1 cellular context compared by ENCODE assay signal in genomic region chr6:54204921-54205511, GRCh38.
TF ChIP-seq lines count a peak whose summit lies in the region.

No MANE protein-coding gene starts in this region.

TF ChIP-seq in HepG2, 621 proteins besides CTCF, POLR2A, EP300 and RAD21 (continued from another document and continues in another):
- TF ChIP-seq ZHX1 (CRISPR knock-in tag; IDR thresholded peaks at IDR 0.05; ENCODE audit: low read depth) = no peak
- TF ChIP-seq ZBTB39 (CRISPR knock-in tag; IDR thresholded peaks at IDR 0.05) = no peak
- TF ChIP-seq ZNF343 (CRISPR knock-in tag; IDR thresholded peaks at IDR 0.05) = no peak
- no peak for TF ChIP-seq CERS6 (CRISPR knock-in tag; IDR thresholded peaks at IDR 0.05)
- no peak; the same call in 1 of the 2 replicates for TF ChIP-seq ZSCAN9 (CRISPR knock-in tag; IDR thresholded peaks at IDR 0.05; ENCODE audit: borderline replicate concordance)
- no peak for TF ChIP-seq HOXA5 (CRISPR knock-in tag; IDR thresholded peaks at IDR 0.05)
- TF ChIP-seq RXRA (CRISPR knock-in tag; IDR thresholded peaks at IDR 0.05) = no peak; the same call in 1 of the 2 replicates
- no peak for TF ChIP-seq HBP1 (CRISPR knock-in tag; IDR thresholded peaks at IDR 0.05; ENCODE audit: low read depth)
- TF ChIP-seq ZNF775 (CRISPR knock-in tag; IDR thresholded peaks at IDR 0.05; ENCODE audit: borderline replicate concordance) = no peak
- no peak for TF ChIP-seq ZBTB26 (CRISPR knock-in tag; IDR thresholded peaks at IDR 0.05; ENCODE audit: borderline replicate concordance)
- TF ChIP-seq ZNF512B (CRISPR knock-in tag; IDR thresholded peaks at IDR 0.05; ENCODE audit: borderline replicate concordance) = no peak
- no peak for TF ChIP-seq GATAD1 (CRISPR knock-in tag; IDR thresholded peaks at IDR 0.05)
- no peak for TF ChIP-seq RFXAP (CRISPR knock-in tag; IDR thresholded peaks at IDR 0.05; ENCODE audit: borderline replicate concordance)
- TF ChIP-seq ETS1 (CRISPR knock-in tag; IDR thresholded peaks at IDR 0.05) = no peak
- TF ChIP-seq MAZ (IDR thresholded peaks at IDR 0.05; ENCODE audit: borderline replicate concordance, low read depth, low read length) = no peak
- no peak for TF ChIP-seq MAZ (CRISPR knock-in tag; IDR thresholded peaks at IDR 0.05; ENCODE audit: low read depth)
- no peak for TF ChIP-seq ZNF703 (CRISPR knock-in tag; IDR thresholded peaks at IDR 0.05; ENCODE audit: borderline replicate concordance)
- no peak for TF ChIP-seq HDAC6 (IDR thresholded peaks at IDR 0.05; ENCODE audit: low read depth, low read length)
- TF ChIP-seq AGO1 (IDR thresholded peaks at IDR 0.05; ENCODE audit: low read depth, low read length, poor library complexity, severe bottlenecking) = no peak
- TF ChIP-seq U2AF1 (optimal IDR thresholded peaks at IDR 0.05; ENCODE audit: low read depth, low read length) = no peak
- no peak; the same call in 1 of the 2 replicates for TF ChIP-seq AHDC1 (CRISPR knock-in tag; IDR thresholded peaks at IDR 0.05; ENCODE audit: borderline replicate concordance)
- no peak for TF ChIP-seq ZNF282 (IDR thresholded peaks at IDR 0.05; ENCODE audit: partially characterized antibody)
- no peak for TF ChIP-seq TERF1 (CRISPR knock-in tag; IDR thresholded peaks at IDR 0.05)
- TF ChIP-seq BCLAF1 (IDR thresholded peaks at IDR 0.05) = no peak
- TF ChIP-seq ZNF382 (CRISPR knock-in tag; IDR thresholded peaks at IDR 0.05; ENCODE audit: borderline replicate concordance) = no peak
- TF ChIP-seq SNAI1 (CRISPR knock-in tag; IDR thresholded peaks at IDR 0.05; ENCODE audit: borderline replicate concordance) = no peak
- peak; percentile 44; the same call in 1 of the 2 replicates for TF ChIP-seq BHLHE40 (IDR thresholded peaks at IDR 0.05; ENCODE audit: low read length)
- TF ChIP-seq JUN (CRISPR knock-in tag; IDR thresholded peaks at IDR 0.05) = no peak
- TF ChIP-seq ELK4 (CRISPR knock-in tag; IDR thresholded peaks at IDR 0.05; ENCODE audit: borderline replicate concordance) = no peak
- no peak for TF ChIP-seq SMAD9 (CRISPR knock-in tag; IDR thresholded peaks at IDR 0.05)
